1 cellular context compared by ENCODE assay signal in genomic region chr4:151717909-151718613, GRCh38.
TF ChIP-seq lines count a peak whose summit lies in the region.

No MANE protein-coding gene starts in this region.

TF ChIP-seq in SK-N-SH, 30 proteins besides CTCF, POLR2A, EP300 and RAD21:
- no peak for TF ChIP-seq RXRA (IDR thresholded peaks at IDR 0.05; ENCODE audit: borderline replicate concordance, low read depth)
- TF ChIP-seq FOXM1 (IDR thresholded peaks at IDR 0.05; ENCODE audit: low read depth) = no peak
- TF ChIP-seq TEAD4 (IDR thresholded peaks at IDR 0.05; ENCODE audit: borderline replicate concordance, insufficient read depth) = no peak
- no peak for TF ChIP-seq REST (IDR thresholded peaks at IDR 0.05; ENCODE audit: low read depth, low read length)
- TF ChIP-seq CHD2 (IDR thresholded peaks at IDR 0.05; ENCODE audit: low read length, partially characterized antibody) = no peak
- TF ChIP-seq RCOR1 (IDR thresholded peaks at IDR 0.05; ENCODE audit: low read length) = no peak
- no peak for TF ChIP-seq ZBTB33 (IDR thresholded peaks at IDR 0.05; ENCODE audit: borderline replicate concordance, low read depth)
- TF ChIP-seq MEF2A (IDR thresholded peaks at IDR 0.05; ENCODE audit: borderline replicate concordance, low read depth) = no peak
- TF ChIP-seq MAX (IDR thresholded peaks at IDR 0.05; ENCODE audit: low read depth) = no peak
- no peak for TF ChIP-seq JUND (IDR thresholded peaks at IDR 0.05)
- no peak for TF ChIP-seq MXI1 (IDR thresholded peaks at IDR 0.05; ENCODE audit: low read depth, low read length)
- TF ChIP-seq TCF12 (IDR thresholded peaks at IDR 0.05) = no peak
- no peak for TF ChIP-seq RFX5 (IDR thresholded peaks at IDR 0.05; ENCODE audit: low read length)
- TF ChIP-seq ELF1 (IDR thresholded peaks at IDR 0.05) = no peak
- TF ChIP-seq GATA2 (CRISPR knock-in tag; IDR thresholded peaks at IDR 0.05) = no peak
- no peak for TF ChIP-seq SMC3 (IDR thresholded peaks at IDR 0.05; ENCODE audit: low read depth, low read length)
- no peak for TF ChIP-seq IRF3 (IDR thresholded peaks at IDR 0.05; ENCODE audit: low read depth, low read length)
- no peak for TF ChIP-seq USF2 (IDR thresholded peaks at IDR 0.05; ENCODE audit: borderline replicate concordance, low read depth, low read length)
- no peak for TF ChIP-seq NRF1 (IDR thresholded peaks at IDR 0.05; ENCODE audit: low read depth, low read length)
